ENCODE assay signal across 8 cellular contexts in the genomic region with DNA sequence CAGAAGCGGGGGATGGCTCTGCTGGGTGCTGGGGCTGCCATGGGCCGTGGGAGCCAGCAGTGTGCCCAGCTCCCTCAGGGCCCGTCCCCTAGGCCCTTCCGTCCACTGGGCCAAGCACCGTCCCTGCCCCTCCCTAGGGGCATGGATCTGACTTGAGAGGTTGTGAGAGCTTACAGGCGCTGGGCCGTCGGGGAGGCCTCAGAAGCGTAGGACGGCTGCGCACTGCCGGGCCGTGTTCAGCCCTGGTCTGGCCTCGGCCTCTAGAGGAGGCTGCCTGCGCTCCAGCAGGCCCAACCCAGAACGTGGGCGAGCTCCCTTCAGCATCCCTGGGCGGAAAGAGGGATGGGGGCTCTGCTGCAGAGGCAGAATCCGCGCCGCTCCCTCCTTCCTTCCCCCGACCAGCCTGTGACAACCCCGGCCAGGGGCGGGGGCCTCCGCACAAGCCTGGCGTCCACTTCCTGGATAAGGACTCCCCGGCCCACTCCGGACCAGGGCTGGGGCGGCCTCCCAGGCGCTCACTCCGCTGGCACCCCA. TPM values are rescaled to one million over a fixed set of nuclear protein-coding genes. Genes with fewer than 3 reads are reported as not detected.
DNase-seq lines count a peak whose midpoint lies in the region; ATAC-seq and TF ChIP-seq lines count a peak whose summit lies in the region.

No MANE protein-coding gene starts in this region.

- peak overlapping the region; percentile 90 for H3K27ac Mint-ChIP-seq in stimulated activated effector memory CD8-positive, alpha-beta T cell treated with anti-CD3 and anti-CD28 coated beads, Interleukin-12 subunit alpha, Interleukin-12 subunit beta, amount 100 ng/mL, for 72 hours

- peaks cover 11 to 13% of the 10 kb centered on the region in 2 experiments for H3K36me3 ChIP-seq in SK-N-SH (replicated peaks in 1 of 2; ENCODE audit: control insufficient read depth in 1 of 2, insufficient read depth in 2 of 2, low read length in 1 of 2)

- peak; percentile 71 for DNase-seq in AG20443 (ENCODE audit: low spot score)
- DNase-seq in SK-N-SH = peak; percentile 86
- DNase-seq in cerebellar cortex (ENCODE audit: low spot score) = peak; percentile 25
- DNase-seq in left colon = peak; percentile 59 to 66
- DNase-seq in stimulated activated effector memory CD8-positive, alpha-beta T cell treated with anti-CD3 and anti-CD28 coated beads, Interleukin-12 subunit alpha, Interleukin-12 subunit beta, amount 100 ng/mL, for 72 hours (ENCODE audit: low spot score in 2 of 2) = peak; percentile 36 to 78
- DNase-seq in DMS79 (lab: John Stamatoyannopoulos, UW) = no peak

- no peak for TF ChIP-seq EP300 in SK-N-SH (IDR thresholded peaks at IDR 0.05; ENCODE audit: borderline replicate concordance in 1 of 2, low read depth in 1 of 2, low read length in 1 of 2)

- no peaks in the 10 kb centered on the region for H4K20me1 ChIP-seq in SK-N-SH (ENCODE audit: insufficient read depth)

- peaks cover 22% of the 10 kb centered on the region for H3K79me2 ChIP-seq in SK-N-SH (ENCODE audit: insufficient read depth)

- no peak overlapping the region for H2AFZ ChIP-seq in SK-N-SH (ENCODE audit: low read depth)

- H3K9me3 Mint-ChIP-seq in stimulated activated effector memory CD8-positive, alpha-beta T cell treated with anti-CD3 and anti-CD28 coated beads, Interleukin-12 subunit alpha, Interleukin-12 subunit beta, amount 100 ng/mL, for 72 hours = no peaks in the 10 kb centered on the region

- no peak for TF ChIP-seq CTCF in SK-N-SH (IDR thresholded peaks at IDR 0.05)

- H3F3A ChIP-seq in SK-N-SH (replicated peaks; ENCODE audit: insufficient read depth) = peaks cover 8% of the 10 kb centered on the region

- no peaks in the 10 kb centered on the region for H3K9me2 ChIP-seq in SK-N-SH

- H3K9me3 ChIP-seq in SK-N-SH = no peaks in the 10 kb centered on the region

- 46% methylated on average over 15 of the region's 31 CpGs for WGBS in SK-N-SH (ENCODE audit: low lambda C conversion rate)

- ATAC-seq in GM18511 (IDR thresholded peaks at IDR 0.05; ENCODE audit: unreplicated experiment) = peak; percentile 43
- peak; percentile 25 for ATAC-seq in HG03066 (IDR thresholded peaks at IDR 0.05; ENCODE audit: low read depth, unreplicated experiment)
- ATAC-seq in left colon = peak; percentile 49
- ATAC-seq in stimulated activated effector memory CD8-positive, alpha-beta T cell treated with anti-CD3 and anti-CD28 coated beads, Interleukin-12 subunit alpha, Interleukin-12 subunit beta, amount 100 ng/mL, for 72 hours = peak; percentile 57

- H3K4me2 ChIP-seq in SK-N-SH = peak overlapping the region; percentile 99

- peak overlapping the region; percentile 84 for H3K4me3 Mint-ChIP-seq in stimulated activated effector memory CD8-positive, alpha-beta T cell treated with anti-CD3 and anti-CD28 coated beads, Interleukin-12 subunit alpha, Interleukin-12 subunit beta, amount 100 ng/mL, for 72 hours

- H3K27ac ChIP-seq in SK-N-SH (ENCODE audit: low read depth in 2 of 2, low read length in 1 of 2) = peak overlapping the region; percentile 58 to 84

- intact Hi-C loops in left colon (cut with DNase I, micrococcal nuclease) = no loop called here

- H3K9ac ChIP-seq in SK-N-SH = peak overlapping the region; percentile 77

- peak overlapping the region; percentile 76 to 92 for H3K4me3 ChIP-seq in SK-N-SH (ENCODE audit: low read depth in 2 of 2, low read length in 1 of 2)

- H3K36me3 Mint-ChIP-seq in stimulated activated effector memory CD8-positive, alpha-beta T cell treated with anti-CD3 and anti-CD28 coated beads, Interleukin-12 subunit alpha, Interleukin-12 subunit beta, amount 100 ng/mL, for 72 hours = peaks cover 27% of the 10 kb centered on the region

- H3K4me1 Mint-ChIP-seq in stimulated activated effector memory CD8-positive, alpha-beta T cell treated with anti-CD3 and anti-CD28 coated beads, Interleukin-12 subunit alpha, Interleukin-12 subunit beta, amount 100 ng/mL, for 72 hours = peaks cover 37% of the 10 kb centered on the region

- CTCF ChIA-PET in SK-N-SH (lab: Yijun Ruan, JAX) = interaction anchor here (1.0 to 3.7 kb wide), 9 partner anchors 11 to 49 kb away, joined by 3 to 35 read pairs (median 5); no protein-coding TSS in a partner anchor

- H3K27me3 ChIP-seq in SK-N-SH (ENCODE audit: insufficient read depth) = no peaks in the 10 kb centered on the region

- no peak for TF ChIP-seq RAD21 in SK-N-SH (IDR thresholded peaks at IDR 0.05; ENCODE audit: low read length)

- peaks cover 23 to 55% of the 10 kb centered on the region in 2 experiments for H3K4me1 ChIP-seq in SK-N-SH (ENCODE audit: control insufficient read depth in 1 of 2, insufficient read depth in 2 of 2, low read depth in 1 of 2, low read length in 1 of 2)

- POLR2A ChIA-PET in SK-N-SH (lab: Yijun Ruan, JAX) = interaction anchor here (1.2 kb wide), 1 partner anchor 11 kb away, joined by 4 read pairs; no protein-coding TSS in a partner anchor

TF ChIP-seq in SK-N-SH, 30 proteins besides CTCF, POLR2A, EP300 and RAD21:
- TF ChIP-seq GABPA (IDR thresholded peaks at IDR 0.05; ENCODE audit: low read depth) (no peak), ELF1 (IDR thresholded peaks at IDR 0.05) (0 out of 2 replicates have a peak, but pooled peaks have one; percentile 39)

RNA-seq across cellular contexts. Expression of gene MPG, which starts 0.7 kb away (rescaled TPM):
- polyA plus RNA-seq in SK-N-SH (2012; rRNA removed) = 93.3 and 98.3 TPM in 2 replicates
- polyA plus RNA-seq in SK-N-SH (2012; cell fraction: cytosol; rRNA removed) = 46.5 and 72.7 TPM in 2 replicates
- 42.9 and 60.4 TPM in 2 replicates for polyA plus RNA-seq in SK-N-SH (2012; cell fraction: nucleus; rRNA removed)
- 10 to 100 TPM; 31.5 to 36.4 TPM for total RNA-seq in left colon

RNA-seq across cellular contexts. Expression of gene RHBDF1, which starts 4.9 kb away (rescaled TPM):
- polyA plus RNA-seq in SK-N-SH (2012; rRNA removed) = 49.1 and 54.1 TPM in 2 replicates
- polyA plus RNA-seq in SK-N-SH (2012; cell fraction: cytosol; rRNA removed) = 13.4 and 21.3 TPM in 2 replicates
- polyA plus RNA-seq in SK-N-SH (2012; cell fraction: nucleus; rRNA removed) = 312 and 381 TPM in 2 replicates
- total RNA-seq in left colon = 10 to 100 TPM; 35.5 to 36.7 TPM

RNA-seq across cellular contexts. Expression of gene SNRNP25, which starts 23.7 kb away (rescaled TPM):
- polyA plus RNA-seq in SK-N-SH (2012; rRNA removed) = 61.9 and 73.4 TPM in 2 replicates
- polyA plus RNA-seq in SK-N-SH (2012; cell fraction: cytosol; rRNA removed) = 64.6 and 70.4 TPM in 2 replicates
- 26.6 and 34.7 TPM in 2 replicates for polyA plus RNA-seq in SK-N-SH (2012; cell fraction: nucleus; rRNA removed)
- 10 to 100 TPM; 20.7 to 24.7 TPM for total RNA-seq in left colon

RNA-seq across cellular contexts. Expression of gene POLR3K, which starts 23.9 kb away (rescaled TPM):
- polyA plus RNA-seq in SK-N-SH (2012; rRNA removed) = 43.0 and 54.5 TPM in 2 replicates
- 41.7 and 43.1 TPM in 2 replicates for polyA plus RNA-seq in SK-N-SH (2012; cell fraction: cytosol; rRNA removed)
- polyA plus RNA-seq in SK-N-SH (2012; cell fraction: nucleus; rRNA removed) = 15.9 and 21.8 TPM in 2 replicates
- total RNA-seq in left colon = 10 to 100 TPM; 10.9 to 18.3 TPM
